In the genomic region with DNA sequence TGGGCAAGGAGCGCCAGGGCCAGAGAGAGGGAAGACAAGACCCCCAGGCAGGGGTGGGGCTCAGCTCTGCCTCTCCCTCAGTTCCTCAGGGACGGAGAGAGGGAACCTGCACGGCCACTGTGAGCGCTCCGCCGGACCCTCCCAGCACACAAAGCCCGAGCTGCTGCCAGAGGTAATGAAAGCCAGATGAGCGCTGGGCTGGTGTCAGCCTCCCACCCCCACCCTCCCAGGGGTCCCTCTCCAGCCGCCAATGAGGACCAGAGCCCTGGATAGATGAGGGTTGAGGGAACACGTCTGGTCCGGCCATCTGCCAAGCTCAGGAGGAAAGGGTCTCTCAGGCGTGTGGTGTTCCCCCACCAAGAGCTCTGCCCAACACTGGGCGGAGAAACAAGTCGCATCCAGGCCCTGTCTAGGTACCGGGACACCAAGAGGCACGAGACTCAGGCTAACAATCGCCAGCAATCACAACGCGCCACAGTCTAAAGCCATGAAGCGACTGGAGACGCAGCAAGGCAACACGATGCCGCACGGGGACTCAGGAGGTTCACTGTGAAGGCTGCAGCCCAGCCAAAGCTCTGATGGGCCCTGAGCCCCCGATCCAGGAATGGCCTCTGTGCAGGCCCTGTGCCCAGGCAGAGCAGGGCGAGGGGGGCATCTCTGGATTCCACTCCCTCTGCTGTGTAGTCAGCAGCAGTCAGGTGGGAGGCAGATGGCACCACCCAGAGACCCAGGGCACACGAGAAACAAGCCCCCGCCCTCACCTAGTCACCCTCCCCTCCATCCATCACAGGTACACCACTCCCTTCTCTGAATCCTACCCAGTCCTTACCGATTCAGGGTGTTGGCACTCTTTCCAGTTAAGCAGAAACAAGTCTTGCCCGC, we compare ENCODE assay signal across 8 cellular contexts. TPM values are rescaled to one million over a fixed set of nuclear protein-coding genes. Genes with fewer than 3 reads are reported as not detected.
DNase-seq lines count a peak whose midpoint lies in the region; ATAC-seq and TF ChIP-seq lines count a peak whose summit lies in the region.

No MANE protein-coding gene starts in this region.

- no peaks in the 10 kb centered on the region for H3K27me3 ChIP-seq in psoas muscle (ENCODE audit: insufficient read depth in 3 of 3, low read length in 2 of 3)

- H3K9me3 ChIP-seq in SK-N-MC (ENCODE audit: low read depth, low read length) (no peaks in the 10 kb centered on the region), psoas muscle (no peaks in the 10 kb centered on the region)

- H3K27ac ChIP-seq in SK-N-MC (no peak overlapping the region), psoas muscle (peak overlapping the region; percentile 90)

- in situ Hi-C loops in G401 (cut with HindIII; ENCODE audit: low sequenced_read_pairs), result no loop called here

- peak overlapping the region; percentile 45 for H3K9ac ChIP-seq in SK-N-MC (ENCODE audit: insufficient read length)

- no peaks in the 10 kb centered on the region for H3K36me3 ChIP-seq in SK-N-MC (ENCODE audit: insufficient read depth, low read length)
- H3K36me3 ChIP-seq in psoas muscle (ENCODE audit: insufficient read depth in 1 of 2, low read depth in 1 of 2), result no peaks in the 10 kb centered on the region

- DNase-seq in G401 (ENCODE audit: low spot score), result peak; percentile 58
- no peak for DNase-seq in SK-N-MC (ENCODE audit: low read depth, low spot score)
- peak; percentile 28 for DNase-seq in fibroblast of mammary gland (ENCODE audit: low read depth)
- DNase-seq in psoas muscle, result peak; percentile 59 to 68
- no peak for DNase-seq in A172 (ENCODE audit: low spot score)
- no peak for DNase-seq in HPDE6-E6E7 (ENCODE audit: extremely low spot score)
- DNase-seq in posterior vena cava (ENCODE audit: low spot score), result no peak
- DNase-seq in Kasumi-1 (lab: John Stamatoyannopoulos, UW), result no peak

- peaks cover 72% of the 10 kb centered on the region for H3K4me1 ChIP-seq in psoas muscle

- H3K4me3 ChIP-seq in SK-N-MC (peak overlapping the region; percentile 90), fibroblast of mammary gland (ENCODE audit: control insufficient read depth, low read depth, low read length) (peak overlapping the region; percentile 55), psoas muscle (peak overlapping the region; percentile 93)

- intact Hi-C loops in psoas muscle (cut with DNase I), result no loop called here
- intact Hi-C loops in posterior vena cava (cut with DNase I), result loop anchor here in 1 of 2 donors (1.0 kb wide), 1 partner anchor 29 kb away; no protein-coding TSS in a partner anchor

- peak in 1 of 4 donors; percentile 1 for ATAC-seq in psoas muscle

- WGBS in psoas muscle, 3 donors, result 21 to 31% (median 22%) methylated on average over 30 of the region's 30 CpGs

- TF ChIP-seq CTCF in fibroblast of mammary gland (conservative IDR thresholded peaks at IDR 0.05; ENCODE audit: control insufficient read depth, insufficient read depth, low read depth, low read length), result no peak
- no peak for TF ChIP-seq CTCF in psoas muscle (IDR thresholded peaks at IDR 0.05)

RNA-seq across cellular contexts. Expression of a gene that starts 1.3 kb away (rescaled TPM):
- 21.7 and 29.8 TPM in 2 replicates for total RNA-seq in G401 (2014; rRNA removed; shearing (Covaris generic))
- 10 to 100 TPM; 13.3 to 64.6 (median 21.4) TPM for total RNA-seq in psoas muscle
- 10 to 100 TPM; 12.3 to 21.1 (median 17.2) TPM for polyA plus RNA-seq in psoas muscle
- total RNA-seq in A172 (2014; rRNA removed; shearing (Covaris generic)), result 26.2 and 38.2 TPM in 2 replicates
- total RNA-seq in posterior vena cava, result 10 to 100 TPM; 27.6 to 28.3 TPM

RNA-seq across cellular contexts. Expression of a gene that starts 44.0 kb away (rescaled TPM):
- not detected in 2 replicates for total RNA-seq in G401 (2014; rRNA removed; shearing (Covaris generic))
- total RNA-seq in psoas muscle (1 to 10 TPM; 2.0 to 4.4 (median 3.3) TPM), posterior vena cava (10 to 100 TPM; 14.2 to 19.9 TPM)
- polyA plus RNA-seq in psoas muscle, result 1 to 10 TPM; 1.6 to 2.9 (median 2.7) TPM
- total RNA-seq in A172 (2014; rRNA removed; shearing (Covaris generic)), result 0.96 and 3.1 TPM in 2 replicates

RNA-seq across cellular contexts. Expression of a gene that starts 57.9 kb away (rescaled TPM):
- 0.31 and 0.92 TPM in 2 replicates for total RNA-seq in G401 (2014; rRNA removed; shearing (Covaris generic))
- total RNA-seq in psoas muscle (1 to 10 TPM in 1 of 4 donors, under 1 TPM in 3; 0.34 to 2.0 (median 0.63) TPM), posterior vena cava (1 to 10 TPM in 1 of 2 donors, under 1 TPM in 1; 0.51 to 2.8 TPM)
- polyA plus RNA-seq in psoas muscle, result under 1 TPM; 0.10 to 0.61 (median 0.21) TPM
- 0.77 and 1.0 TPM in 2 replicates for total RNA-seq in A172 (2014; rRNA removed; shearing (Covaris generic))

Comparison
In these comparisons a context has a peak if more than half of its experiments do, and no peak if none do; other contexts are left out.
1. DNase-seq: peak in G401 (single experiment), fibroblast of mammary gland (single experiment) and psoas muscle (2 of 2); none in SK-N-MC (single experiment), A172 (single experiment), HPDE6-E6E7 (single experiment), posterior vena cava (single experiment) and Kasumi-1 (0 of 2).
2. Peak in every context shown above with its lines, with median percentiles within 50 percentile points of each other: H3K4me3 ChIP-seq.